ENCODE assay signal across 15 cellular contexts in genomic region chr21:42160950-42161225, GRCh38. TPM values are rescaled to one million over a fixed set of nuclear protein-coding genes. Genes with fewer than 3 reads are reported as not detected.
A peak's percentile ranks its signal among the peaks of the same experiment; 100 is the strongest.
DNase-seq lines count a peak whose midpoint lies in the region; ATAC-seq and TF ChIP-seq lines count a peak whose summit lies in the region.
"Had no signal": no experiment of that assay in that cellular context is flagged by ENCODE, and none has a peak within 500 bp of the region (broad histone marks: within the 10 kb centered on the region; RNA-seq: fewer than 3 reads in every experiment).

No MANE protein-coding gene starts in this region.

- no peak for ATAC-seq in T-helper 17 cell
- no peak for ATAC-seq in naive thymus-derived CD8-positive, alpha-beta T cell

- no peaks in the 10 kb centered on the region for H4K20me1 ChIP-seq in BLaER1 treated with 17β-estradiol and CSF1 and Interleukin-3, amounts not matched to agents 10 nM and 100 nM

- H3K27me3 ChIP-seq in BLaER1 treated with 17β-estradiol and CSF1 and Interleukin-3, amounts not matched to agents 10 nM and 100 nM = no peaks in the 10 kb centered on the region
- no peaks in the 10 kb centered on the region for H3K27me3 ChIP-seq in testis

- H3K4me3 ChIP-seq in BLaER1 treated with 17β-estradiol and CSF1 and Interleukin-3, amounts not matched to agents 10 nM and 100 nM = no peak overlapping the region
- H3K4me3 ChIP-seq in testis = no peak overlapping the region

- peaks cover 27% of the 10 kb centered on the region for H3K4me1 Mint-ChIP-seq in activated T-cell treated with anti-CD3 and anti-CD28 coated beads, Interleukin-2, amount 50 U/mL, for 24 hours (ENCODE audit: low read depth)
- H3K4me1 Mint-ChIP-seq in T-helper 17 cell = peaks cover 25% of the 10 kb centered on the region
- H3K4me1 Mint-ChIP-seq in naive thymus-derived CD8-positive, alpha-beta T cell = peaks cover 23 to 59% (median 50%) of the 10 kb centered on the region in 4 donors

- TF ChIP-seq CTCF in RWPE1 (conservative IDR thresholded peaks at IDR 0.05; ENCODE audit: low read depth) (no peak), testis (IDR thresholded peaks at IDR 0.05) (no peak)

- H3K9ac ChIP-seq in BLaER1 treated with 17β-estradiol and CSF1 and Interleukin-3, amounts not matched to agents 10 nM and 100 nM = no peak overlapping the region

- no peaks in the 10 kb centered on the region for H3K9me3 Mint-ChIP-seq in activated T-cell treated with anti-CD3 and anti-CD28 coated beads, Interleukin-2, amount 50 U/mL, for 24 hours
- H3K9me3 Mint-ChIP-seq in naive thymus-derived CD8-positive, alpha-beta T cell = no peaks in the 10 kb centered on the region

- H3K4me2 ChIP-seq in BLaER1 treated with 17β-estradiol and CSF1 and Interleukin-3, amounts not matched to agents 10 nM and 100 nM = peak overlapping the region; percentile 43 to 83 (median 71); a peak in 16 of 22 replicates

- H3K36me3 ChIP-seq in BLaER1 treated with 17β-estradiol and CSF1 and Interleukin-3, amounts not matched to agents 10 nM and 100 nM = no peaks in the 10 kb centered on the region
- H3K36me3 ChIP-seq in testis (ENCODE audit: low read depth, missing control alignments) = no peaks in the 10 kb centered on the region

- WGBS in testis, 2 donors = 97 to 100% methylated on average over 5 to 6 of the region's 6 CpGs

- H3K36me3 Mint-ChIP-seq in activated T-cell treated with anti-CD3 and anti-CD28 coated beads, Interleukin-2, amount 50 U/mL, for 24 hours (ENCODE audit: low read depth) = no peaks in the 10 kb centered on the region
- peaks cover 4% of the 10 kb centered on the region for H3K36me3 Mint-ChIP-seq in T-helper 17 cell (ENCODE audit: low read depth)
- no peaks in the 10 kb centered on the region for H3K36me3 Mint-ChIP-seq in naive thymus-derived CD8-positive, alpha-beta T cell

- CTCF ChIA-PET in RWPE1 (lab: Yijun Ruan, JAX) = no interaction called here

- intact Hi-C loops in testis (cut with DNase I; ENCODE audit: low total_unique reads) = no loop called here

- no peak for DNase-seq in activated T-cell treated with anti-CD3 and anti-CD28 coated beads, Interleukin-2, amount 50 U/mL, for 24 hours
- no peak for DNase-seq in activated T-cell treated with anti-CD3 and anti-CD28 coated beads, Interleukin-2, amount 50 U/mL, for 1 hour
- DNase-seq in T-helper 17 cell (no peak), RWPE1 (ENCODE audit: low spot score) (no peak), NCI-H748 (lab: John Stamatoyannopoulos, UW; ENCODE audit: unreplicated experiment) (no peak), testis (no peak)
- no peak for DNase-seq in naive thymus-derived CD8-positive, alpha-beta T cell
- DNase-seq: DMS79 treated with DMSO at 0.1 percent for 48 hours, GOT3, KBM-7, NCI-H146, NCI-H2081 treated with DMSO at 0.1 percent for 48 hours, NCI-H510A had no signal

- no peak for TF ChIP-seq POLR2A in testis (IDR thresholded peaks at IDR 0.05)

- no peaks in the 10 kb centered on the region for H3K27me3 Mint-ChIP-seq in activated T-cell treated with anti-CD3 and anti-CD28 coated beads, Interleukin-2, amount 50 U/mL, for 24 hours
- peaks cover 6% of the 10 kb centered on the region for H3K27me3 Mint-ChIP-seq in T-helper 17 cell
- no peaks in the 10 kb centered on the region for H3K27me3 Mint-ChIP-seq in naive thymus-derived CD8-positive, alpha-beta T cell

- POLR2A ChIA-PET in naive thymus-derived CD8-positive, alpha-beta T cell (lab: Charles Lee) = interaction anchor here (0.7 kb wide), 2 partner anchors 27 to 101 kb away, joined by 3 to 4 read pairs; no protein-coding TSS in a partner anchor
- POLR2A ChIA-PET in RWPE1 (lab: Yijun Ruan, JAX; ENCODE audit: low non-redundant PET) = no interaction called here

- H3K27ac Mint-ChIP-seq in activated T-cell treated with anti-CD3 and anti-CD28 coated beads, Interleukin-2, amount 50 U/mL, for 24 hours = peak overlapping the region; percentile 8
- H3K27ac Mint-ChIP-seq in T-helper 17 cell = peak overlapping the region; percentile 86
- H3K27ac Mint-ChIP-seq in naive thymus-derived CD8-positive, alpha-beta T cell = peak overlapping the region in 7 of 10 donors; percentile 5 to 90 (median 73)

- H3K4me3 Mint-ChIP-seq in activated T-cell treated with anti-CD3 and anti-CD28 coated beads, Interleukin-2, amount 50 U/mL, for 24 hours = no peak overlapping the region
- no peak overlapping the region for H3K4me3 Mint-ChIP-seq in T-helper 17 cell
- peak overlapping the region in 7 of 10 donors; percentile 38 to 75 (median 51) for H3K4me3 Mint-ChIP-seq in naive thymus-derived CD8-positive, alpha-beta T cell

- H3K9me3 ChIP-seq in BLaER1 treated with 17β-estradiol and CSF1 and Interleukin-3, amounts not matched to agents 10 nM and 100 nM (replicated peaks in 1 of 11) = no peaks in the 10 kb centered on the region
- no peaks in the 10 kb centered on the region for H3K9me3 ChIP-seq in T-helper 17 cell (ENCODE audit: control insufficient read depth, low read length, poor library complexity, severe bottlenecking)
- no peaks in the 10 kb centered on the region for H3K9me3 ChIP-seq in testis

- H3K27ac ChIP-seq in BLaER1 treated with 17β-estradiol and CSF1 and Interleukin-3, amounts not matched to agents 10 nM and 100 nM = peak overlapping the region in 6 of 11 experiments; percentile 81 to 89 (median 83); a peak in 7 of 22 replicates
- H3K27ac ChIP-seq in RWPE1 (no peak overlapping the region), testis (no peak overlapping the region)

- peaks cover 20 to 57% (median 50%) of the 10 kb centered on the region in 10 experiments for H3K4me1 ChIP-seq in BLaER1 treated with 17β-estradiol and CSF1 and Interleukin-3, amounts not matched to agents 10 nM and 100 nM
- H3K4me1 ChIP-seq in testis = no peaks in the 10 kb centered on the region

RNA-seq across cellular contexts. Expression of gene ABCG1, which starts 58.1 kb away (rescaled TPM):
- 10 to 100 TPM; 43.4 to 75.0 TPM for total RNA-seq in T-helper 17 cell
- 1 to 10 TPM in 1 of 2 experiments, under 1 TPM in 1; 0.93 to 1.4 TPM for total RNA-seq in naive thymus-derived CD8-positive, alpha-beta T cell
- 10 to 100 TPM; 11.2 to 17.5 (median 11.9) TPM for polyA plus RNA-seq in naive thymus-derived CD8-positive, alpha-beta T cell
- 1 to 10 TPM; 4.6 to 5.9 TPM for total RNA-seq in testis
- polyA plus RNA-seq in testis (ENCODE audit: insufficient read depth, low read depth, low replicate concordance) = 5.1 TPM
- total RNA-seq: M059J had no signal

Comparison
In these comparisons a context has a peak if more than half of its experiments do, and no peak if none do; other contexts are left out.
1. H3K27ac Mint-ChIP-seq: peak in every context shown above with its lines; median percentile 86 in T-helper 17 cell; 73 in naive thymus-derived CD8-positive, alpha-beta T cell; 8 in activated T-cell treated with anti-CD3 and anti-CD28 coated beads, Interleukin-2, amount 50 U/mL, for 24 hours.
2. H3K4me3 Mint-ChIP-seq: peak in naive thymus-derived CD8-positive, alpha-beta T cell (7 of 10); none in activated T-cell treated with anti-CD3 and anti-CD28 coated beads, Interleukin-2, amount 50 U/mL, for 24 hours (single experiment) and T-helper 17 cell (single experiment).
3. H3K27ac ChIP-seq: peak in BLaER1 treated with 17β-estradiol and CSF1 and Interleukin-3, amounts not matched to agents 10 nM and 100 nM (6 of 11); none in RWPE1 (single experiment) and testis (0 of 2).
4. RNA of gene ABCG1, which starts 58.1 kb away (total RNA-seq): 43.4 to 75.0 TPM in T-helper 17 cell; 4.6 to 5.9 TPM in testis and 0.93 to 1.4 TPM in naive thymus-derived CD8-positive, alpha-beta T cell; every median in the first group is over 4 times any median in the second.